Comparison of ENCODE assay signal across 22 cellular contexts in genomic region chr3:122263058-122263457, GRCh38.
DNase-seq lines count a peak whose midpoint lies in the region; FAIRE-seq and TF ChIP-seq lines count a peak whose summit lies in the region.
"Had no signal": no experiment of that assay in that cellular context is flagged by ENCODE, and none has a peak within 500 bp of the region (broad histone marks: within the 10 kb centered on the region; RNA-seq: fewer than 3 reads in every experiment).

No MANE protein-coding gene starts in this region.

- H3K4ac ChIP-seq in H1 (replicated peaks; ENCODE audit: insufficient read length, low read depth, low read length) = no peak overlapping the region

- no peak overlapping the region for H3K23ac ChIP-seq in H1 (ENCODE audit: insufficient read length)

- no peak overlapping the region for H2BK15ac ChIP-seq in H1 (ENCODE audit: low read length)

- no peak overlapping the region for H2BK5ac ChIP-seq in H1 (ENCODE audit: low read depth, low read length)

- FAIRE-seq in GM18507 (lab: Jason Lieb, UNC) (peak; percentile 58), H1 (lab: Jason Lieb, UNC) (peak; percentile 55), urothelium cell line (lab: Jason Lieb, UNC) (no peak)
- FAIRE-seq: HTR-8/SVneo, RCC 7860 had no signal

- no peak overlapping the region for H3K56ac ChIP-seq in H1 (replicated peaks; ENCODE audit: insufficient read length, low read depth, low read length)

- H2AFZ ChIP-seq in H1 (ENCODE audit: low read length) (0 out of 2 replicates have a peak overlapping the region, but pooled peaks have one; percentile 48), parathyroid adenoma (no peak overlapping the region)

- H3K9me3 ChIP-seq in H1 (ENCODE audit: insufficient read depth in 2 of 2, low read depth in 1 of 2, low read length in 1 of 2) (no peaks in the 10 kb centered on the region), parathyroid adenoma (ENCODE audit: control insufficient read depth, low read length) (no peaks in the 10 kb centered on the region)
- H3K9me3 ChIP-seq: BE2C, SJCRH30 had no signal

- H3K4me3 ChIP-seq in H1 (ENCODE audit: extremely low read depth in 1 of 4, insufficient read depth in 2 of 4, low read depth in 3 of 4, low read length in 4 of 4) (no peak overlapping the region), parathyroid adenoma (ENCODE audit: low read depth, low read length) (no peak overlapping the region)
- H3K4me3 ChIP-seq: SJCRH30 had no signal

- no peak overlapping the region for H2BK12ac ChIP-seq in H1 (ENCODE audit: low read depth, low read length)

- POLR2A ChIA-PET in H1 (lab: Charles Lee; ENCODE audit: partially characterized antibody) = no interaction called here

- H2BK20ac ChIP-seq in H1 (ENCODE audit: low read length) = no peak overlapping the region

- H2AK5ac ChIP-seq in H1 (ENCODE audit: low read depth, low read length) = no peak overlapping the region

- TF ChIP-seq EP300 in H1 (IDR thresholded peaks at IDR 0.05; ENCODE audit: borderline replicate concordance in 1 of 2, low read depth in 2 of 2, low read length in 2 of 2) = no peak

- H3K79me2 ChIP-seq in H1 (ENCODE audit: control insufficient read depth in 1 of 2, insufficient read depth in 2 of 2, low read length in 2 of 2) (no peaks in the 10 kb centered on the region), parathyroid adenoma (peaks cover 53% of the 10 kb centered on the region)

- no peaks in the 10 kb centered on the region for H3K79me1 ChIP-seq in H1 (ENCODE audit: low read depth, low read length)

- no peak overlapping the region for H4K5ac ChIP-seq in H1 (ENCODE audit: insufficient read length, low read depth, low read length)

- no peak overlapping the region for H3K9ac ChIP-seq in H1 (replicated peaks in 1 of 4; ENCODE audit: extremely low read depth in 1 of 4, low read depth in 3 of 4, low read length in 3 of 4)
- no peak overlapping the region for H3K9ac ChIP-seq in parathyroid adenoma

- H2BK120ac ChIP-seq in H1 (replicated peaks; ENCODE audit: low read depth, low read length) = no peak overlapping the region

- WGBS in H1 (ENCODE audit: extremely low coverage in 1 of 2, insufficient coverage in 1 of 2, insufficient read length in 1 of 2, insufficient replicate concordance in 2 of 2, low coverage in 1 of 2, low lambda C conversion rate in 2 of 2, missing lambda C conversion rate in 1 of 2), 2 experiments = 70% methylated on average over 2 of the region's 2 CpGs; no CpG with 5 or more reads in 1 of the 2 experiments

- H3K27ac ChIP-seq in H1 (ENCODE audit: low read depth, low read length) (no peak overlapping the region), parathyroid adenoma (peak overlapping the region; percentile 94)
- H3K27ac ChIP-seq: SJCRH30 had no signal

- H4K91ac ChIP-seq in H1 (replicated peaks; ENCODE audit: insufficient read length, low read length) = no peak overlapping the region

- no peak overlapping the region for H3K4me2 ChIP-seq in H1 (ENCODE audit: insufficient read depth in 1 of 2, low read depth in 2 of 2, low read length in 2 of 2)
- H3K4me2 ChIP-seq in parathyroid adenoma (ENCODE audit: low read length) = no peak overlapping the region

- no peak overlapping the region for H3K18ac ChIP-seq in H1 (ENCODE audit: extremely low read depth, low read length)

- DNase-seq in GM18507 (ENCODE audit: extremely low spot score, insufficient read length, low read depth) (no peak), H1 (ENCODE audit: low read depth in 1 of 2, low spot score in 2 of 2) (peak in 1 of 2 experiments; percentile 13), iPS-NIHi11 (ENCODE audit: low spot score) (peak; percentile 41), germinal center (ENCODE audit: low spot score) (no peak), urothelium cell line (ENCODE audit: low spot score) (no peak)
- DNase-seq in stimulated activated CD4-positive, alpha-beta T cell treated with anti-CD3 and anti-CD28 coated beads, Interleukin-2, amount 100 ng/mL, for 24 hours = no peak
- DNase-seq: BE2C; CD4-positive, alpha-beta T cell; COR-L47; DMS79; HCEC 1CT; KG1; NCI-H1105; NCI-H146; NCI-H2029 treated with DMSO at 0.1 percent for 48 hours; NCI-H2171; NCI-H524 treated with DMSO at 0.1 percent for 48 hours; NCI-H82; SJCRH30 had no signal

- H4K8ac ChIP-seq in H1 (ENCODE audit: extremely low read depth, insufficient read depth, low read length) = no peak overlapping the region

- H3K36me3 ChIP-seq in H1 (ENCODE audit: control insufficient read depth in 2 of 4, insufficient read depth in 4 of 4, low read length in 3 of 4) (no peaks in the 10 kb centered on the region), parathyroid adenoma (ENCODE audit: control insufficient read depth, insufficient read depth, low read length) (no peaks in the 10 kb centered on the region)
- H3K36me3 ChIP-seq: BE2C, SJCRH30 had no signal

- H3K23me2 ChIP-seq in H1 (ENCODE audit: low read depth, low read length) = no peaks in the 10 kb centered on the region

- no peak for TF ChIP-seq POLR2A in H1 (IDR thresholded peaks at IDR 0.05; ENCODE audit: control extremely low read depth in 1 of 2, low read depth in 2 of 2, low read length in 2 of 2)

- no peaks in the 10 kb centered on the region for H4K20me1 ChIP-seq in H1 (replicated peaks in 1 of 2; ENCODE audit: control insufficient read depth in 1 of 2, insufficient read depth in 2 of 2, low read length in 2 of 2)

- no peak overlapping the region for H3K14ac ChIP-seq in H1 (ENCODE audit: insufficient read length)

- CTCF ChIA-PET in H1 (lab: Charles Lee; ENCODE audit: partially characterized antibody) = interaction anchor here (0.6 to 3.4 kb wide), 10 partner anchors 11 to 540 kb away, joined by 3 to 8 read pairs (median 4); no protein-coding TSS in a partner anchor

- TF ChIP-seq CTCF in H1 (IDR thresholded peaks at IDR 0.05; ENCODE audit: control extremely low read depth in 1 of 3, insufficient read depth in 1 of 3, low read depth in 1 of 3, low read length in 3 of 3) (no peak), parathyroid adenoma (IDR thresholded peaks at IDR 0.05) (no peak)

- TF ChIP-seq RAD21 in H1 (IDR thresholded peaks at IDR 0.05 in 1 of 2, conservative IDR thresholded peaks at IDR 0.05 in 1 of 2; ENCODE audit: low read depth in 2 of 2, low read length in 2 of 2) = no peak

- no peaks in the 10 kb centered on the region for H3K27me3 ChIP-seq in H1 (replicated peaks in 1 of 4; ENCODE audit: control insufficient read depth in 3 of 4, extremely low read depth in 1 of 4, insufficient read depth in 3 of 4, low read length in 3 of 4)
- H3K27me3 ChIP-seq in parathyroid adenoma (ENCODE audit: control insufficient read depth, insufficient read depth, low read length) = no peaks in the 10 kb centered on the region

- H3K4me1 ChIP-seq in H1 (replicated peaks in 1 of 4; ENCODE audit: control insufficient read depth in 3 of 4, insufficient read depth in 4 of 4, low read length in 3 of 4) (peaks cover 0 to 2% (median 0%) of the 10 kb centered on the region in 4 experiments; a peak in 1 of 7 replicates), parathyroid adenoma (peaks cover 68% of the 10 kb centered on the region)
- H3K4me1 ChIP-seq: BE2C, SJCRH30 had no signal

TF ChIP-seq in H1, 55 proteins besides CTCF, POLR2A, EP300 and RAD21:
- TF ChIP-seq E2F6 (IDR thresholded peaks at IDR 0.05) (peak; percentile 39; the same call in 1 of the 2 replicates), TEAD4 (IDR thresholded peaks at IDR 0.05; ENCODE audit: low read depth, low read length) (peak; percentile 63; the same call in 1 of the 2 replicates), YY1 (IDR thresholded peaks at IDR 0.05; ENCODE audit: low read depth, low read length) (0 out of 2 replicates have a peak, but pooled peaks have one; percentile 42), GTF2F1 (IDR thresholded peaks at IDR 0.05; ENCODE audit: borderline replicate concordance, low read depth, low read length) (no peak), POU5F1 (IDR thresholded peaks at IDR 0.05; ENCODE audit: low read depth, low read length) (0 out of 2 replicates have a peak, but pooled peaks have one; percentile 13)
TF ChIP-seq in H1: peak in this region for 4.
